In genomic region chr6:108895591-108895990, GRCh38 we compare ENCODE assay signal across 10 cellular contexts. TPM values are rescaled to one million over a fixed set of nuclear protein-coding genes. Genes with fewer than 3 reads are reported as not detected.
DNase-seq lines count a peak whose midpoint lies in the region.
"Had no signal": no experiment of that assay in that cellular context is flagged by ENCODE, and none has a peak within 500 bp of the region (broad histone marks: within the 10 kb centered on the region; RNA-seq: fewer than 3 reads in every experiment).

No MANE protein-coding gene starts in this region.

- H3K4me1 ChIP-seq in skeletal muscle tissue (ENCODE audit: control insufficient read depth in 3 of 3, insufficient read depth in 3 of 3, low read length in 3 of 3), result peaks cover 12 to 30% (median 21%) of the 10 kb centered on the region in 3 donors

- DNase-seq in DMS53 (lab: John Stamatoyannopoulos, UW) (peak; percentile 7), DMS53 treated with DMSO at 0.1 percent for 48 hours (lab: John Stamatoyannopoulos, UW; ENCODE audit: unreplicated experiment) (no peak), NCI-H69 (lab: John Stamatoyannopoulos, UW) (peak; percentile 22), dermis blood vessel endothelial cell (peak; percentile 13), ecto neural progenitor cell (ENCODE audit: low spot score) (no peak), H7 (no peak), foreskin melanocyte (no peak)
- DNase-seq: activated CD4-positive, alpha-beta T cell treated with anti-CD3 and anti-CD28 coated beads, Interleukin-2, amount 50 U/mL, for 48 hours had no signal

- H3K36me3 ChIP-seq in skeletal muscle tissue (ENCODE audit: control insufficient read depth in 3 of 3, insufficient read depth in 3 of 3, low read length in 3 of 3), result no peaks in the 10 kb centered on the region
- no peaks in the 10 kb centered on the region for H3K36me3 ChIP-seq in H7 (replicated peaks; ENCODE audit: control insufficient read depth, insufficient read depth, low read length)

- H3K9me3 ChIP-seq in skeletal muscle tissue (ENCODE audit: control insufficient read depth in 3 of 3, low read length in 3 of 3), result no peaks in the 10 kb centered on the region

- H3K9ac ChIP-seq in skeletal muscle tissue (ENCODE audit: low read depth in 1 of 3, low read length in 3 of 3), result no peak overlapping the region

- H3K4me3 ChIP-seq in skeletal muscle tissue (ENCODE audit: low read length in 3 of 3) (no peak overlapping the region), H7 (ENCODE audit: insufficient read depth, low read depth, low read length) (no peak overlapping the region)
- H3K4me3 ChIP-seq: GM12878 had no signal

- H3K27me3 ChIP-seq in skeletal muscle tissue (ENCODE audit: control insufficient read depth in 3 of 3, insufficient read depth in 3 of 3, low read length in 3 of 3) (no peaks in the 10 kb centered on the region), H7 (ENCODE audit: control insufficient read depth, insufficient read depth, low read length) (no peaks in the 10 kb centered on the region)

- H3K27ac ChIP-seq in skeletal muscle tissue (ENCODE audit: low read depth, low read length), result peak overlapping the region; percentile 79

RNA-seq across cellular contexts. Expression of gene ARMC2, which starts 47.4 kb away (rescaled TPM):
- total RNA-seq in dermis blood vessel endothelial cell, result 0.51 and 0.79 TPM in 2 replicates
- 4.7 TPM for total RNA-seq in skeletal muscle tissue
- total RNA-seq in H7 (2014; rRNA removed; shearing (Covaris generic)), result 1.3 and 2.6 TPM in 2 replicates
- total RNA-seq: GM12878 had no signal

Comparison
In these comparisons a context has a peak if more than half of its experiments do, and no peak if none do; other contexts are left out.
1. DNase-seq: peak in DMS53 (single experiment), NCI-H69 (single experiment) and dermis blood vessel endothelial cell (single experiment); none in DMS53 treated with DMSO at 0.1 percent for 48 hours (single experiment), ecto neural progenitor cell (single experiment), H7 (single experiment) and foreskin melanocyte (single experiment).